In the genomic region with DNA sequence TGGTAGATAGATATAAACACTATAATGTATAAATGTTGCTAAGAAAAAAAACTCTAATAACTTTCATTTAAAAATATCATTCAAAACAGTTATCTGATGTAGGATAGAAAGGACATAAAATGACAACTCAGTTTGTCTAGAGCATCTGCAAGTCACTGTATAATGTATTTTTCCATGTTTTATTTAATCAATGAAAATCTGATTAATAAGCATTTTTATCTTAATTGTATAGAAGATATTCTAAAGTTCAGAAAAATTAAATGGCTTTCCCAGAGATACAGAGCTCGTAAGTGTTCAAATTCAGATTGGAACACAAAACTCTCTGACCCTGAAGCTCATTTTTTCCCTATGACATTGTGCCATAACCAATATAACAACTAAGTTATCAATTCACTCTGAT, we compare ENCODE assay signal across 8 cellular contexts.
"Had no signal": no experiment of that assay in that cellular context is flagged by ENCODE, and none has a peak within 500 bp of the region (broad histone marks: within the 10 kb centered on the region; RNA-seq: fewer than 3 reads in every experiment).

No MANE protein-coding gene starts in this region.

- H3K4me3 ChIP-seq: GM23338 had no signal

- ATAC-seq: GM23338 had no signal

- H3K4me2 ChIP-seq: GM23338, KMS-11 had no signal

- FAIRE-seq: H1, H54, HTR-8/SVneo had no signal

- DNase-seq: H9, HCEC 1CT, KBM-7 had no signal

- H3K27ac ChIP-seq: KMS-11 had no signal
